In genomic region chr9:130523921-130524320, GRCh38 we compare ENCODE assay signal across 20 cellular contexts. TPM values are rescaled to one million over a fixed set of nuclear protein-coding genes. Genes with fewer than 3 reads are reported as not detected.
DNase-seq lines count a peak whose midpoint lies in the region; ATAC-seq and TF ChIP-seq lines count a peak whose summit lies in the region.
"Had no signal": no experiment of that assay in that cellular context is flagged by ENCODE, and none has a peak within 500 bp of the region (broad histone marks: within the 10 kb centered on the region; RNA-seq: fewer than 3 reads in every experiment).

No MANE protein-coding gene starts in this region.

- TF ChIP-seq CTCF in WTC11 (IDR thresholded peaks at IDR 0.05): no peak

- H2BK120ac ChIP-seq in neuronal stem cell (ENCODE audit: low read depth, low read length): peak overlapping the region; percentile 72

- no peak overlapping the region for H4K91ac ChIP-seq in neuronal stem cell (ENCODE audit: low read depth, low read length, poor library complexity)

- peak overlapping the region; percentile 95 for H2AK5ac ChIP-seq in neuronal stem cell (ENCODE audit: low read depth, low read length)

- peaks cover 7 to 26% of the 10 kb centered on the region in 2 donors for H3K4me1 ChIP-seq in neuronal stem cell (ENCODE audit: control insufficient read depth in 2 of 2, insufficient read depth in 1 of 2, low read depth in 1 of 2, low read length in 2 of 2)

- peak overlapping the region; percentile 10 for H2BK5ac ChIP-seq in neuronal stem cell (ENCODE audit: low read length)

- H3K4me3 ChIP-seq in neuronal stem cell (ENCODE audit: low read length in 2 of 2): no peak overlapping the region

- H3K9me3 ChIP-seq in neuronal stem cell (replicated peaks in 1 of 2; ENCODE audit: control insufficient read depth in 2 of 2, insufficient read depth in 1 of 2, low read depth in 1 of 2, low read length in 2 of 2): no peaks in the 10 kb centered on the region

- no peaks in the 10 kb centered on the region for H3K79me1 ChIP-seq in neuronal stem cell (ENCODE audit: low read depth, low read length)

- peak overlapping the region; percentile 67 for H2BK12ac ChIP-seq in neuronal stem cell (ENCODE audit: low read length)

- H3K23ac ChIP-seq in neuronal stem cell (ENCODE audit: low read depth, low read length, poor library complexity): no peak overlapping the region

- H3K27ac Mint-ChIP-seq in WTC11: no peak overlapping the region
- H3K27ac Mint-ChIP-seq: CD8-positive, alpha-beta memory T cell had no signal

- H3K4me3 Mint-ChIP-seq in WTC11: no peak overlapping the region
- H3K4me3 Mint-ChIP-seq: CD8-positive, alpha-beta memory T cell had no signal

- no peak overlapping the region for H3K14ac ChIP-seq in neuronal stem cell (ENCODE audit: low read length)

- peak; percentile 17 for DNase-seq in activated CD4-positive, CD25-positive, alpha-beta regulatory T cell treated with anti-CD3 and anti-CD28 coated beads, Interleukin-2, amount 50 U/mL, for 72 hours
- DNase-seq in WTC11 (ENCODE audit: low spot score): peak; percentile 55
- peak; percentile 52 for DNase-seq in iPS-NIHi11 (ENCODE audit: low spot score)
- peak; percentile 49 for DNase-seq in neuronal stem cell (ENCODE audit: low spot score)
- no peak for DNase-seq in mucosa of gallbladder (ENCODE audit: low spot score)
- DNase-seq in COR-L47 (lab: John Stamatoyannopoulos, UW): no peak
- no peak for DNase-seq in NOMO-1 (lab: John Stamatoyannopoulos, UW; ENCODE audit: unreplicated experiment in 2 of 2)
- DNase-seq: CD8-positive, alpha-beta memory T cell; DMS53; GF-D8; KG1; NCI-H1092; NCI-H1436; NCI-H2029; NCI-H2227 treated with DMSO at 0.1 percent for 48 hours; NCI-H510A treated with DMSO at 0.1 percent for 48 hours; NCI-H774; OCI-M1 had no signal

- no peaks in the 10 kb centered on the region for H3K27me3 Mint-ChIP-seq in WTC11 (ENCODE audit: low read depth)

- H3K18ac ChIP-seq in neuronal stem cell (ENCODE audit: low read length): peak overlapping the region; percentile 94

- H3K27me3 ChIP-seq in neuronal stem cell (ENCODE audit: control insufficient read depth in 3 of 3, insufficient read depth in 3 of 3, low read depth in 1 of 3, low read length in 3 of 3): peaks cover 0 to 10% (median 0%) of the 10 kb centered on the region in 3 experiments

- peaks cover 36% of the 10 kb centered on the region for H3K4me1 Mint-ChIP-seq in WTC11
- H3K4me1 Mint-ChIP-seq: CD8-positive, alpha-beta memory T cell had no signal

- no peak overlapping the region for H3K4me2 ChIP-seq in neuronal stem cell (ENCODE audit: insufficient read depth, low read length, poor library complexity, severe bottlenecking)

- peak overlapping the region; percentile 97 for H3K4ac ChIP-seq in neuronal stem cell (ENCODE audit: low read length)

- H3K9me3 Mint-ChIP-seq in WTC11: no peaks in the 10 kb centered on the region
- H3K9me3 Mint-ChIP-seq: CD8-positive, alpha-beta memory T cell had no signal

- H3K9ac ChIP-seq in neuronal stem cell (ENCODE audit: low read depth, low read length, poor library complexity): no peak overlapping the region

- H2BK15ac ChIP-seq in neuronal stem cell (ENCODE audit: low read length): peak overlapping the region; percentile 13

- H3K27ac ChIP-seq in neuronal stem cell (replicated peaks; ENCODE audit: low read length): peak overlapping the region; percentile 38
- H3K27ac ChIP-seq: C4-2B had no signal

- POLR2A ChIA-PET in WTC11 (lab: Charles Lee): no interaction called here

- H3K36me3 Mint-ChIP-seq in WTC11: no peaks in the 10 kb centered on the region
- H3K36me3 Mint-ChIP-seq: CD8-positive, alpha-beta memory T cell had no signal

- CTCF ChIA-PET in WTC11 (lab: Charles Lee): interaction anchor here (1.2 kb wide), 1 partner anchor 474 kb away, joined by 3 read pairs; no protein-coding TSS in a partner anchor

- no CpG with 5 or more reads among the region's 12 CpGs for WGBS in neuronal stem cell (ENCODE audit: extremely low coverage in 2 of 2, insufficient read length in 2 of 2, insufficient replicate concordance in 1 of 2), 2 donors

- ATAC-seq in activated CD4-positive, CD25-positive, alpha-beta regulatory T cell treated with anti-CD3 and anti-CD28 coated beads, Interleukin-2, amount 50 U/mL, for 24 hours: no peak
- peak; percentile 50 for ATAC-seq in WTC11

- no peaks in the 10 kb centered on the region for H3K36me3 ChIP-seq in neuronal stem cell (replicated peaks in 1 of 2; ENCODE audit: control insufficient read depth in 2 of 2, insufficient read depth in 2 of 2, low read length in 2 of 2)

- H2AFZ ChIP-seq in neuronal stem cell (ENCODE audit: low read length): peak overlapping the region; percentile 81

- H4K8ac ChIP-seq in neuronal stem cell (ENCODE audit: low read depth, low read length): no peak overlapping the region

TF ChIP-seq in WTC11, 78 proteins besides CTCF, POLR2A, EP300 and RAD21:
- TF ChIP-seq SOX15 (CRISPR knock-in tag; IDR thresholded peaks at IDR 0.05) (no peak), STAT6 (CRISPR knock-in tag; conservative IDR thresholded peaks at IDR 0.05; ENCODE audit: low read depth) (no peak), ZNF423 (CRISPR knock-in tag; IDR thresholded peaks at IDR 0.05) (0 out of 2 replicates have a peak, but pooled peaks have one; percentile 50), OVOL2 (CRISPR knock-in tag; IDR thresholded peaks at IDR 0.05; ENCODE audit: borderline replicate concordance) (no peak)
TF ChIP-seq in WTC11: peak in this region for 1.

RNA-seq across cellular contexts. Expression of gene FUBP3, which starts 55.5 kb away (rescaled TPM):
- total RNA-seq in WTC11 (2021) (68.4 to 83.0 TPM (median 69.6 TPM) in 3 replicates), mucosa of gallbladder (51.8 TPM)
- 34.2 TPM for polyA plus RNA-seq in neuronal stem cell (2013, experiment 1 of 2)
- polyA plus RNA-seq in neuronal stem cell (2013, experiment 2 of 2): 35.1 TPM

Comparison
In these comparisons a context has a peak if more than half of its experiments do, and no peak if none do; other contexts are left out.
1. DNase-seq: peak in activated CD4-positive, CD25-positive, alpha-beta regulatory T cell treated with anti-CD3 and anti-CD28 coated beads, Interleukin-2, amount 50 U/mL, for 72 hours (single experiment), WTC11 (single experiment), iPS-NIHi11 (single experiment) and neuronal stem cell (single experiment); none in mucosa of gallbladder (single experiment), COR-L47 (single experiment) and NOMO-1 (0 of 2).